Comparison of ENCODE assay signal across 34 cellular contexts in genomic region chr5:41785061-41785460, GRCh38.
"Had no signal": no experiment of that assay in that cellular context is flagged by ENCODE, and none has a peak within 500 bp of the region (broad histone marks: within the 10 kb centered on the region; RNA-seq: fewer than 3 reads in every experiment).

No MANE protein-coding gene starts in this region.

- H3K27ac Mint-ChIP-seq: activated CD4-positive, alpha-beta memory T cell treated with anti-CD3 and anti-CD28 coated beads, Interleukin-2, amount 10 ng/mL, durations not matched to agents 7 days and 5 days; activated CD8-positive, alpha-beta memory T cell treated with anti-CD3 and anti-CD28 coated beads, Interleukin-2, amount 10 ng/mL, durations not matched to agents 7 days and 5 days; activated naive CD4-positive, alpha-beta T cell treated with anti-CD3 and anti-CD28 coated beads, Interleukin-2, amount 10 ng/mL, durations not matched to agents 7 days and 5 days; activated naive CD8-positive, alpha-beta T cell; activated naive CD8-positive, alpha-beta T cell treated with anti-CD3 and anti-CD28 coated beads, Interleukin-2, amount 50 U/mL, for 24 hours; T-cell had no signal

- H3K27ac ChIP-seq: Peyer's patch, SJSA1, WERI-Rb-1 had no signal

- H3K9me3 ChIP-seq: MG63, Peyer's patch, SJSA1 had no signal

- H3K27me3 Mint-ChIP-seq: activated CD4-positive, alpha-beta memory T cell treated with anti-CD3 and anti-CD28 coated beads, Interleukin-2, amount 10 ng/mL, durations not matched to agents 7 days and 5 days; activated CD8-positive, alpha-beta memory T cell treated with anti-CD3 and anti-CD28 coated beads, Interleukin-2, amount 10 ng/mL, durations not matched to agents 7 days and 5 days; activated naive CD4-positive, alpha-beta T cell treated with anti-CD3 and anti-CD28 coated beads, Interleukin-2, amount 10 ng/mL, durations not matched to agents 7 days and 5 days; activated naive CD8-positive, alpha-beta T cell; activated naive CD8-positive, alpha-beta T cell treated with anti-CD3 and anti-CD28 coated beads, Interleukin-2, amount 50 U/mL, for 24 hours; brain; T-cell had no signal

- DNase-seq: activated CD4-positive, alpha-beta memory T cell treated with anti-CD3 and anti-CD28 coated beads, Interleukin-2, amount 10 ng/mL, durations not matched to agents 7 days and 5 days; activated CD4-positive, alpha-beta T cell treated with anti-CD3 and anti-CD28 coated beads for 1 hour; activated CD4-positive, alpha-beta T cell treated with anti-CD3 and anti-CD28 coated beads for 48 hours; activated CD4-positive, CD25-positive, alpha-beta regulatory T cell; activated CD8-positive, alpha-beta memory T cell treated with anti-CD3 and anti-CD28 coated beads for 24 hours; activated CD8-positive, alpha-beta memory T cell treated with anti-CD3 and anti-CD28 coated beads, Interleukin-2, amount 10 ng/mL, durations not matched to agents 7 days and 5 days; activated CD8-positive, alpha-beta memory T cell treated with anti-CD3 and anti-CD28 coated beads, Interleukin-2, amount 50 U/mL, for 48 hours; activated effector memory CD4-positive, alpha-beta T cell treated with Interleukin-2 at 50 U/mL for 16 hours; activated naive CD4-positive, alpha-beta T cell treated with anti-CD3 and anti-CD28 coated beads, Interleukin-2, amount 10 ng/mL, durations not matched to agents 7 days and 5 days; activated naive CD8-positive, alpha-beta T cell treated with anti-CD3 and anti-CD28 coated beads, Interleukin-2, amount 50 U/mL, for 24 hours; activated T-cell treated with anti-CD3 and anti-CD28 coated beads, Interleukin-2, amount 50 U/mL, for 48 hours; anterior cingulate cortex; Kasumi-1; KG1; MG63; NCI-H1048; NCI-H1105 treated with DMSO at 0.1 percent for 48 hours; NCI-H1436 treated with DMSO at 0.1 percent for 48 hours; NCI-H1694 treated with DMSO at 0.1 percent for 48 hours; NCI-H2029; NCI-H345; NCI-H524 treated with DMSO at 0.1 percent for 48 hours; PC-3; Peyer's patch; RPMI8226; SHP77 treated with DMSO at 0.1 percent for 48 hours; T-cell; T-helper 2 cell; T-helper 9 cell; WERI-Rb-1 had no signal

- H3K9me3 Mint-ChIP-seq: activated CD4-positive, alpha-beta memory T cell treated with anti-CD3 and anti-CD28 coated beads, Interleukin-2, amount 10 ng/mL, durations not matched to agents 7 days and 5 days; activated naive CD4-positive, alpha-beta T cell treated with anti-CD3 and anti-CD28 coated beads, Interleukin-2, amount 10 ng/mL, durations not matched to agents 7 days and 5 days; activated naive CD8-positive, alpha-beta T cell treated with anti-CD3 and anti-CD28 coated beads, Interleukin-2, amount 50 U/mL, for 24 hours; brain; T-cell had no signal

- H3K27me3 ChIP-seq: MG63, Peyer's patch, SJSA1 had no signal

- H3K4me3 ChIP-seq: MG63, Peyer's patch, SJSA1 had no signal

- H3K4me3 Mint-ChIP-seq: activated CD4-positive, alpha-beta memory T cell treated with anti-CD3 and anti-CD28 coated beads, Interleukin-2, amount 10 ng/mL, durations not matched to agents 7 days and 5 days; activated CD8-positive, alpha-beta memory T cell treated with anti-CD3 and anti-CD28 coated beads, Interleukin-2, amount 10 ng/mL, durations not matched to agents 7 days and 5 days; activated naive CD4-positive, alpha-beta T cell treated with anti-CD3 and anti-CD28 coated beads, Interleukin-2, amount 10 ng/mL, durations not matched to agents 7 days and 5 days; activated naive CD8-positive, alpha-beta T cell; activated naive CD8-positive, alpha-beta T cell treated with anti-CD3 and anti-CD28 coated beads, Interleukin-2, amount 50 U/mL, for 24 hours; brain; T-cell had no signal

- H3K4me1 Mint-ChIP-seq: activated naive CD4-positive, alpha-beta T cell treated with anti-CD3 and anti-CD28 coated beads, Interleukin-2, amount 10 ng/mL, durations not matched to agents 7 days and 5 days had no signal

- H3K4me1 ChIP-seq: Peyer's patch had no signal

- ATAC-seq: activated CD8-positive, alpha-beta memory T cell treated with anti-CD3 and anti-CD28 coated beads, Interleukin-2, amount 10 ng/mL, durations not matched to agents 7 days and 5 days; activated naive CD8-positive, alpha-beta T cell treated with anti-CD3 and anti-CD28 coated beads, Interleukin-2, amount 50 U/mL, for 24 hours; PC-3; SK-N-SH treated with all-trans-retinoic acid at 6 μM for 48 hours; T-cell had no signal

- H3K36me3 ChIP-seq: MG63, Peyer's patch, WERI-Rb-1 had no signal
